1 cellular context compared by ENCODE assay signal in the genomic region with DNA sequence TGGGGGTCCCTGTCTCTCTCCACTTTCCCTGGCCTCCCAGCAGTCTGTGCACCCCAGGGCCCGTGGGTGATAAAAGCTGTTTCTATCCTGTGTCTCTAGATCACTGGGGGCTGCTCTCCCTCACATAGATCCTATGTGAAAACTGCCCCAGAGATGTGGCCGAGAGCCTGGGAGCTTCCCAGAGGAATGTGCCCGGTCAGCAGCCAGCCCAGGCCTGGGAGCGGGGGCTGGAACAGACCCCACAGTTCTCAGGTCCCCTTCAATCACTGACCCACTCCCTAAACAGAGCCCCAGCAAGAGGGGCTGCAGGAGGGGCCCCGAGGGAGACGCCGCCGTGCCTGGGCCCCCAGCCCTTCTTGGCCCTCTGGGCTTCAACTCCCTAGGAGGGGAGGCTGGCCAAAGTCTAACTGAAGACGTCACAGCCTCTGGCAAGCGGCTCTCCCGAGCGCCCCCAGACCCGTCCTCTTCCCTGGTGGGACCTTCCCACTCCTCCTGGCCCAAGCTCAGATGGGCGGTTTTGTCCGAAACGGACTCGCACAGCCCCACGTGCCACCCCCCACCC.
TF ChIP-seq lines count a peak whose summit lies in the region.

No MANE protein-coding gene starts in this region.

TF ChIP-seq in K562, 482 proteins besides CTCF, POLR2A, EP300 and RAD21:
- TF ChIP-seq, protein P1, sequence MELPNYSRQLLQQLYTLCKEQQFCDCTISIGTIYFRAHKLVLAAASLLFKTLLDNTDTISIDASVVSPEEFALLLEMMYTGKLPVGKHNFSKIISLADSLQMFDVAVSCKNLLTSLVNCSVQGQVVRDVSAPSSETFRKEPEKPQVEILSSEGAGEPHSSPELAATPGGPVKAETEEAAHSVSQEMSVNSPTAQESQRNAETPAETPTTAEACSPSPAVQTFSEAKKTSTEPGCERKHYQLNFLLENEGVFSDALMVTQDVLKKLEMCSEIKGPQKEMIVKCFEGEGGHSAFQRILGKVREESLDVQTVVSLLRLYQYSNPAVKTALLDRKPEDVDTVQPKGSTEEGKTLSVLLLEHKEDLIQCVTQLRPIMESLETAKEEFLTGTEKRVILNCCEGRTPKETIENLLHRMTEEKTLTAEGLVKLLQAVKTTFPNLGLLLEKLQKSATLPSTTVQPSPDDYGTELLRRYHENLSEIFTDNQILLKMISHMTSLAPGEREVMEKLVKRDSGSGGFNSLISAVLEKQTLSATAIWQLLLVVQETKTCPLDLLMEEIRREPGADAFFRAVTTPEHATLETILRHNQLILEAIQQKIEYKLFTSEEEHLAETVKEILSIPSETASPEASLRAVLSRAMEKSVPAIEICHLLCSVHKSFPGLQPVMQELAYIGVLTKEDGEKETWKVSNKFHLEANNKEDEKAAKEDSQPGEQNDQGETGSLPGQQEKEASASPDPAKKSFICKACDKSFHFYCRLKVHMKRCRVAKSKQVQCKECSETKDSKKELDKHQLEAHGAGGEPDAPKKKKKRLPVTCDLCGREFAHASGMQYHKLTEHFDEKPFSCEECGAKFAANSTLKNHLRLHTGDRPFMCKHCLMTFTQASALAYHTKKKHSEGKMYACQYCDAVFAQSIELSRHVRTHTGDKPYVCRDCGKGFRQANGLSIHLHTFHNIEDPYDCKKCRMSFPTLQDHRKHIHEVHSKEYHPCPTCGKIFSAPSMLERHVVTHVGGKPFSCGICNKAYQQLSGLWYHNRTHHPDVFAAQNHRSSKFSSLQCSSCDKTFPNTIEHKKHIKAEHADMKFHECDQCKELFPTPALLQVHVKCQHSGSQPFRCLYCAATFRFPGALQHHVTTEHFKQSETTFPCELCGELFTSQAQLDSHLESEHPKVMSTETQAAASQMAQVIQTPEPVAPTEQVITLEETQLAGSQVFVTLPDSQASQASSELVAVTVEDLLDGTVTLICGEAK (IDR thresholded peaks at IDR 0.05), result no peak
- TF ChIP-seq, protein P1 (CRISPR knock-in tag; IDR thresholded peaks at IDR 0.05), result no peak
- TF ChIP-seq ZNF830 (CRISPR knock-in tag; IDR thresholded peaks at IDR 0.05) (no peak), HDAC2 (IDR thresholded peaks at IDR 0.05) (no peak), ARNT (IDR thresholded peaks at IDR 0.05) (0 out of 4 replicates have a peak, but pooled peaks of 1 of the 2 experiments have one; percentile 11), SMAD2 (IDR thresholded peaks at IDR 0.05; ENCODE audit: low read depth, low read length) (no peak), ZNF408 (CRISPR knock-in tag; IDR thresholded peaks at IDR 0.05; ENCODE audit: low read depth) (no peak), BRD9 (IDR thresholded peaks at IDR 0.05; ENCODE audit: low read depth, partially characterized antibody) (no peak), OTX1 (CRISPR knock-in tag; IDR thresholded peaks at IDR 0.05) (no peak), ELF2 (CRISPR knock-in tag; IDR thresholded peaks at IDR 0.05) (no peak), TEAD2 (tag; IDR thresholded peaks at IDR 0.05) (no peak), CBX2 (IDR thresholded peaks at IDR 0.05; ENCODE audit: insufficient read depth, low read length, poor library complexity, severe bottlenecking) (no peak), NR3C1 (CRISPR knock-in tag; IDR thresholded peaks at IDR 0.05) (no peak), SMARCB1 (IDR thresholded peaks at IDR 0.05; ENCODE audit: insufficient read length, low read depth) (no peak), POU5F1 (IDR thresholded peaks at IDR 0.05; ENCODE audit: borderline replicate concordance, low read depth, low read length, partially characterized antibody) (no peak)
- TF ChIP-seq, protein P2, sequence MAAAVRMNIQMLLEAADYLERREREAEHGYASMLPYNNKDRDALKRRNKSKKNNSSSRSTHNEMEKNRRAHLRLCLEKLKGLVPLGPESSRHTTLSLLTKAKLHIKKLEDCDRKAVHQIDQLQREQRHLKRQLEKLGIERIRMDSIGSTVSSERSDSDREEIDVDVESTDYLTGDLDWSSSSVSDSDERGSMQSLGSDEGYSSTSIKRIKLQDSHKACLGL (CRISPR knock-in tag; IDR thresholded peaks at IDR 0.05; ENCODE audit: borderline replicate concordance, poor library complexity, severe bottlenecking), result no peak
- TF ChIP-seq, protein P3, sequence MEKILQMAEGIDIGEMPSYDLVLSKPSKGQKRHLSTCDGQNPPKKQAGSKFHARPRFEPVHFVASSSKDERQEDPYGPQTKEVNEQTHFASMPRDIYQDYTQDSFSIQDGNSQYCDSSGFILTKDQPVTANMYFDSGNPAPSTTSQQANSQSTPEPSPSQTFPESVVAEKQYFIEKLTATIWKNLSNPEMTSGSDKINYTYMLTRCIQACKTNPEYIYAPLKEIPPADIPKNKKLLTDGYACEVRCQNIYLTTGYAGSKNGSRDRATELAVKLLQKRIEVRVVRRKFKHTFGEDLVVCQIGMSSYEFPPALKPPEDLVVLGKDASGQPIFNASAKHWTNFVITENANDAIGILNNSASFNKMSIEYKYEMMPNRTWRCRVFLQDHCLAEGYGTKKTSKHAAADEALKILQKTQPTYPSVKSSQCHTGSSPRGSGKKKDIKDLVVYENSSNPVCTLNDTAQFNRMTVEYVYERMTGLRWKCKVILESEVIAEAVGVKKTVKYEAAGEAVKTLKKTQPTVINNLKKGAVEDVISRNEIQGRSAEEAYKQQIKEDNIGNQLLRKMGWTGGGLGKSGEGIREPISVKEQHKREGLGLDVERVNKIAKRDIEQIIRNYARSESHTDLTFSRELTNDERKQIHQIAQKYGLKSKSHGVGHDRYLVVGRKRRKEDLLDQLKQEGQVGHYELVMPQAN (IDR thresholded peaks at IDR 0.05; ENCODE audit: borderline replicate concordance), result 0 out of 2 replicates have a peak, but pooled peaks have one; percentile 14
- TF ChIP-seq, protein P4, sequence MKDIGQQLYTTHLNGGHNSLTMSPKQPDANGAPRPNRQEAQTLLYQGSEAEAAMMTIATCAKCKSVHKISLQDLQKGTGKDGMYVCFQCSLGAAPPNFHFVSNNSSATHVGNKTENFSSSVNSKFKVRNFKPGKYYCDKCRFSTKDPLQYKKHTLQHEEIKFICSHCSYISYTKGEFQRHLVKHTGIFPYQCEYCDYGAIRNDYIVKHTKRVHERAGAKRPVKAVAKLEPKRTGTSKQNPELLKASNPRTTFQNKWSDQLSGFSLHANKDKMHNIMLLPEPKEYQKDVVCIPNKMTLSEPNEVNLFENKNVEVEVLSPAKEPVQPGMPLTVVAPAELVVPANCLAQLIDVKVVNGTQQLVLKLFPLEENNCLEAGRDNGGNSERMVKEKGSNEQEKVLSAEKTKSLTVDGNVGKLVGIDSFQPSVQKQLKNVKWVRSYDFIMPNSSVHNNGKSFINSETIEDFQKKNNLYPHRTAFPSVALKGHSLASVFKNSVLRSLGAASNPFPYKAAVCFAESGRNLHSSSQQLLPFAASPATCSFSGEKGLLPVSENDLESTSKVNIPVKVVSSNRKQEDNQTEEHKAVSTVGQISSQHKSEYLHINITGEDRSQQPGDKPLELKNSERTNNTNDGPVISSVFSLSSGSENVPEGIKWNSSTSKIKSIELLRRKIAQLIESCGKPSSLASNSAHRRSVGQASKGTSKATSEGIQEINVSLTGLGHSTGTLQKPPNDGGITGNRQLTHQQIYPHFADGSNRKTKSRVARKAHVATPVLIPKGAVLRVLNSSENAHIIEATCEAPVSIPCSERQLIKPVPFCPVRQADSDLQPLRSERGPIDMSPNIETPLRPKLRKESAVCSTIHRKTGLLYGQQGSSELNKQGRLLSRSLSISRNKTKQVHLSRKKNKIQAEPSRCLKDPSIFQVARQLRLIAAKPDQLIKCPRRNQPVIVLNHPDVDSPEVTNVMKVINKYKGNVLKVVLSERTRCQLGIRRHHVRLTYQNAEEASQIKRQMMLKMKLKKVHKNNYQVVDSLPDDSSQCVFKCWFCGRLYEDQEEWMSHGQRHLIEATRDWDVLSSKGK (CRISPR knock-in tag; IDR thresholded peaks at IDR 0.05), result no peak
